ENCODE assay signal across 25 cellular contexts in the genomic region with DNA sequence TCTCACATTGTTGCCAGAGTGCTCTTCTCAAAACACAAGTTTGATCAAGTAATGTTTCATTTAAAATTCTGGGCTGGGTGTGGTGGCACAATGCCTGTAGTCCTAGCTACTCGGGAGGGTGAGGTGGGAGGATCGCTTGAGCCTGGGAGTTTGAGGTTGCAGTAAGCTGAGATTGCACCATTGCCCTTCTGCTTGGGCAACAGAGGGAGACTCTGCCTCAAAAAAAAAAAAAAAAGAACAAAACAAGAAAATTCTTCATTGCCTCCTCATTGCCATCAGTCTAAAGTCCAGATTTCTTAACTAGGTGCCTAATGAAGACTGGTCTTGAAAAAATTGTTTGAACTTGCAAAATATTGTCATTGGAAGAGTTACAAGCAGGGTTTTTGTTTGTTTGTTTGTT.
"Had no signal": no experiment of that assay in that cellular context is flagged by ENCODE, and none has a peak within 500 bp of the region (broad histone marks: within the 10 kb centered on the region; RNA-seq: fewer than 3 reads in every experiment).

No MANE protein-coding gene starts in this region.

- H3K36me3 ChIP-seq: gastrocnemius medialis, pancreas, prostate gland, stomach, tibial artery had no signal

- DNase-seq: activated CD4-positive, alpha-beta memory T cell treated with anti-CD3 and anti-CD28 coated beads, Interleukin-2, amount 10 ng/mL, durations not matched to agents 7 days and 5 days; activated CD4-positive, alpha-beta T cell treated with anti-CD3 and anti-CD28 coated beads for 48 hours; activated CD8-positive, alpha-beta memory T cell treated with anti-CD3 and anti-CD28 coated beads, Interleukin-2, amount 50 U/mL, for 48 hours; activated gamma-delta T cell treated with Interleukin-2 at 50 U/mL for 16 hours; activated naive CD4-positive, alpha-beta T cell treated with anti-CD3 and anti-CD28 coated beads, Interleukin-2, amount 50 U/mL, for 16 hours; activated T-cell treated with anti-CD3 and anti-CD28 coated beads, Interleukin-2, amount 50 U/mL, for 24 hours; dermis blood vessel endothelial cell; effector CD4-positive, alpha-beta T cell; gastrocnemius medialis; glutamatergic neuron; islet precursor cell; left colon; naive thymus-derived CD4-positive, alpha-beta T cell; pancreas; stimulated activated CD4-positive, alpha-beta T cell treated with anti-CD3 and anti-CD28 coated beads, Interleukin-15, amount 100 ng/mL, for 24 hours; stimulated activated CD4-positive, alpha-beta T cell treated with anti-CD3 and anti-CD28 coated beads, Interleukin-2, amount 100 ng/mL, for 24 hours; stimulated activated naive B cell treated with anti-CD40 and anti-IgM and Interleukin-4, amounts not matched to agents 10 μg/mL and 1 μg/mL and 100 μg/mL, for 72 hours; stomach; tibial artery had no signal

- FAIRE-seq: bronchial epithelial cell, pancreas, TTC549 had no signal

- H3K9me3 ChIP-seq: gastrocnemius medialis, pancreas, prostate gland, stomach, tibial artery had no signal

- H3K27me3 ChIP-seq: gastrocnemius medialis, hepatocyte, pancreas, stomach, tibial artery had no signal

- H3K4me1 ChIP-seq: gastrocnemius medialis, pancreas, prostate gland, stomach, tibial artery had no signal

- H3K27ac ChIP-seq: gastrocnemius medialis, hepatocyte, pancreas, prostate gland, stomach, tibial artery, VCaP had no signal

- H3K4me3 ChIP-seq: gastrocnemius medialis, hepatocyte, lung, pancreas, prostate gland, stomach, tibial artery had no signal
